8 cellular contexts compared by ENCODE assay signal in genomic region chr10:89426230-89426868, GRCh38. TPM values are rescaled to one million over a fixed set of nuclear protein-coding genes. Genes with fewer than 3 reads are reported as not detected.
DNase-seq lines count a peak whose midpoint lies in the region; ATAC-seq and TF ChIP-seq lines count a peak whose summit lies in the region.

No MANE protein-coding gene starts in this region.

- 58% methylated on average over 5 of the region's 5 CpGs for WGBS in esophagus muscularis mucosa

- ATAC-seq in HG03354 (IDR thresholded peaks at IDR 0.05; ENCODE audit: poor library complexity, severe bottlenecking, unreplicated experiment) (peak; percentile 60), RWPE2 (ENCODE audit: low read depth) (peak; percentile 72; the same call in 2 of the 3 replicates), HG03045 (IDR thresholded peaks at IDR 0.05; ENCODE audit: unreplicated experiment) (no peak), HG03432 (IDR thresholded peaks at IDR 0.05; ENCODE audit: unreplicated experiment) (no peak)
- peak; percentile 59 to 62 for ATAC-seq in naive thymus-derived CD8-positive, alpha-beta T cell

- POLR2A ChIA-PET in naive thymus-derived CD8-positive, alpha-beta T cell (lab: Charles Lee): no interaction called here

- no peak for TF ChIP-seq EP300 in esophagus muscularis mucosa (IDR thresholded peaks at IDR 0.05)

- H3K9me3 ChIP-seq in RWPE2 (ENCODE audit: severe bottlenecking) (no peaks in the 10 kb centered on the region), esophagus muscularis mucosa (no peaks in the 10 kb centered on the region)

- 0 out of 2 replicates have a peak, but pooled peaks cover 6% of the 10 kb centered on the region for H3K36me3 ChIP-seq in RWPE2 (ENCODE audit: low read depth)
- peaks cover 0 to 2% (median under 1%) of the 10 kb centered on the region in 4 donors for H3K36me3 ChIP-seq in esophagus muscularis mucosa

- H3K4me1 Mint-ChIP-seq in naive thymus-derived CD8-positive, alpha-beta T cell: peaks cover 0 to 6% (median 3%) of the 10 kb centered on the region in 4 donors

- DNase-seq in NCI-H1436 (lab: John Stamatoyannopoulos, UW) (peak; percentile 25), NCI-H1436 treated with DMSO at 0.1 percent for 48 hours (lab: John Stamatoyannopoulos, UW) (no peak), RWPE2 (ENCODE audit: low spot score) (no peak), esophagus muscularis mucosa (ENCODE audit: extremely low spot score) (no peak)
- DNase-seq in naive thymus-derived CD8-positive, alpha-beta T cell: peak in 3 of 10 donors; percentile 22 to 28 (median 22)

- H3K4me3 ChIP-seq in RWPE2 (ENCODE audit: severe bottlenecking) (no peak overlapping the region), esophagus muscularis mucosa (no peak overlapping the region)

- H3K4me3 Mint-ChIP-seq in naive thymus-derived CD8-positive, alpha-beta T cell: no peak overlapping the region

- H3K27ac Mint-ChIP-seq in naive thymus-derived CD8-positive, alpha-beta T cell: peak overlapping the region in 3 of 10 donors; percentile 3 to 35 (median 22)

- no peak for TF ChIP-seq POLR2A in esophagus muscularis mucosa (IDR thresholded peaks at IDR 0.05; ENCODE audit: low read depth)

- TF ChIP-seq CTCF in RWPE2 (IDR thresholded peaks at IDR 0.05; ENCODE audit: poor library complexity, severe bottlenecking): peak; percentile 89
- TF ChIP-seq CTCF in esophagus muscularis mucosa (IDR thresholded peaks at IDR 0.05): peak; percentile 85 to 90 (median 86)

- no peaks in the 10 kb centered on the region for H3K27me3 ChIP-seq in RWPE2 (ENCODE audit: insufficient read depth, poor library complexity, severe bottlenecking)
- H3K27me3 ChIP-seq in esophagus muscularis mucosa: no peaks in the 10 kb centered on the region

- peaks cover 0 to 5% (median 0%) of the 10 kb centered on the region in 3 donors for H3K36me3 Mint-ChIP-seq in naive thymus-derived CD8-positive, alpha-beta T cell

- no peaks in the 10 kb centered on the region for H3K9me3 Mint-ChIP-seq in naive thymus-derived CD8-positive, alpha-beta T cell

- peaks cover 0 to 9% (median 0%) of the 10 kb centered on the region in 5 donors for H3K27me3 Mint-ChIP-seq in naive thymus-derived CD8-positive, alpha-beta T cell

- H3K27ac ChIP-seq in RWPE2 (ENCODE audit: poor library complexity, severe bottlenecking) (peak overlapping the region; percentile 36), esophagus muscularis mucosa (replicated peaks in 1 of 4) (no peak overlapping the region)

- intact Hi-C loops in esophagus muscularis mucosa (cut with DNase I): loop anchor here (1.0 kb wide), 1 partner anchor 138 kb away; no protein-coding TSS in a partner anchor

- peaks cover 13% of the 10 kb centered on the region for H3K4me1 ChIP-seq in RWPE2 (ENCODE audit: insufficient read depth, poor library complexity, severe bottlenecking)
- H3K4me1 ChIP-seq in esophagus muscularis mucosa: peaks cover 4 to 17% (median 10%) of the 10 kb centered on the region in 4 donors

RNA-seq across cellular contexts. Expression of gene IFIT5, which starts 12.0 kb away (rescaled TPM):
- 10 to 100 TPM; 13.0 to 23.3 (median 19.1) TPM for total RNA-seq in esophagus muscularis mucosa
- total RNA-seq in naive thymus-derived CD8-positive, alpha-beta T cell: 10 to 100 TPM; 22.0 to 23.4 TPM
- polyA plus RNA-seq in naive thymus-derived CD8-positive, alpha-beta T cell: 10 to 100 TPM in 2 of 3 donors, 1 to 10 TPM in 1; 9.0 to 10.6 (median 10.3) TPM

RNA-seq across cellular contexts. Expression of gene IFIT1, which starts 33.9 kb away (rescaled TPM):
- 10 to 100 TPM; 10.6 to 15.4 (median 11.9) TPM for total RNA-seq in esophagus muscularis mucosa
- 1 to 10 TPM; 2.9 to 3.7 TPM for total RNA-seq in naive thymus-derived CD8-positive, alpha-beta T cell
- polyA plus RNA-seq in naive thymus-derived CD8-positive, alpha-beta T cell: 1 to 10 TPM; 1.0 to 6.9 (median 2.9) TPM

RNA-seq across cellular contexts. Expression of gene IFIT1B, which starts 48.5 kb away (rescaled TPM):
- under 1 TPM in 1 of 4 donors, not detected in 3; 0.33 TPM for total RNA-seq in esophagus muscularis mucosa
- total RNA-seq in naive thymus-derived CD8-positive, alpha-beta T cell: not detected
- not detected for polyA plus RNA-seq in naive thymus-derived CD8-positive, alpha-beta T cell

Comparison
In these comparisons a context has a peak if more than half of its experiments do, and no peak if none do; other contexts are left out.
1. ATAC-seq: peak in HG03354 (single experiment), RWPE2 (single experiment) and naive thymus-derived CD8-positive, alpha-beta T cell (2 of 2); none in HG03045 (single experiment) and HG03432 (single experiment).